27 cellular contexts compared by ENCODE assay signal in the genomic region with DNA sequence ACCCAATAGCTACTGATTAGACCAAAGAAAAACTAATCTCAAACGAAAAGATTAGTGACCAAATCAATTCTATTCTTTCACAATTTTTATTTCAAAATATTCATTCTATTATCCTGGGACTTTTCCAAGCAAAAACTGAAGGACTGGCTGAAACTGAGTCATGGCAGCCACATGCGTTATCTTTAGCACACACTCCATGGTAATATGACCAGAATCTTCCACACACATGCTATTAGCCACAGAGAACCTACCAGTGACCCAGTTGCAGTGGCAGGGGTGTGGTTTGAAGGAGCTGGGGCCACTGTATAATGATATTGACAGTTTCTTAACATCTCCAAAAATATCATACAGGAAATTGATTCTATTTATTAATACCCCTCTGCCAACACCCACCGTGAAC.
"Had no signal": no experiment of that assay in that cellular context is flagged by ENCODE, and none has a peak within 500 bp of the region (broad histone marks: within the 10 kb centered on the region; RNA-seq: fewer than 3 reads in every experiment).

No MANE protein-coding gene starts in this region.

- H3K27me3 ChIP-seq: pancreas, stomach, testis, thyroid gland, transverse colon, upper lobe of left lung, vagina had no signal

- H3K36me3 ChIP-seq: left ventricle myocardium inferior, pancreas, prostate gland, spleen, stomach, thyroid gland, transverse colon, upper lobe of left lung, vagina had no signal

- H3K9me3 ChIP-seq: left ventricle myocardium inferior, mucosa of descending colon, pancreas, prostate gland, spleen, stomach, testis, thyroid gland, transverse colon, upper lobe of left lung, vagina had no signal

- ATAC-seq: mucosa of descending colon; naive thymus-derived CD8-positive, alpha-beta T cell; pancreas; right cardiac atrium; sciatic nerve; stimulated activated effector memory CD8-positive, alpha-beta T cell treated with anti-CD3 and anti-CD28 coated beads, Interleukin-12 subunit alpha, Interleukin-12 subunit beta, amount 100 ng/mL, for 72 hours had no signal

- H3K4me1 Mint-ChIP-seq: memory B cell; naive thymus-derived CD8-positive, alpha-beta T cell; nephron; neural crest cell; stimulated activated effector memory CD8-positive, alpha-beta T cell treated with anti-CD3 and anti-CD28 coated beads, Interleukin-12 subunit alpha, Interleukin-12 subunit beta, amount 100 ng/mL, for 72 hours had no signal

- H3K36me3 Mint-ChIP-seq: memory B cell; naive thymus-derived CD8-positive, alpha-beta T cell; stimulated activated effector memory CD8-positive, alpha-beta T cell treated with anti-CD3 and anti-CD28 coated beads, Interleukin-12 subunit alpha, Interleukin-12 subunit beta, amount 100 ng/mL, for 72 hours had no signal

- DNase-seq: islet precursor cell; left ventricle myocardium inferior; midbrain; mucosa of descending colon; naive thymus-derived CD8-positive, alpha-beta T cell; nucleus accumbens; pancreas; posterior cingulate gyrus; retina; right cardiac atrium; small intestine; spleen; stimulated activated CD4-positive, alpha-beta T cell treated with anti-CD3 and anti-CD28 coated beads, Interleukin-4, amount 100 ng/mL, for 24 hours; stimulated activated naive CD4-positive, alpha-beta T cell; stomach; testis; thyroid gland; transverse colon; upper lobe of left lung had no signal

- H3K4me3 Mint-ChIP-seq: memory B cell; naive thymus-derived CD8-positive, alpha-beta T cell; nephron; neural crest cell; stimulated activated effector memory CD8-positive, alpha-beta T cell treated with anti-CD3 and anti-CD28 coated beads, Interleukin-12 subunit alpha, Interleukin-12 subunit beta, amount 100 ng/mL, for 72 hours had no signal

- H3K4me3 ChIP-seq: left ventricle myocardium inferior, lung, mucosa of descending colon, pancreas, prostate gland, spleen, stomach, testis, thyroid gland, transverse colon, upper lobe of left lung, vagina had no signal

- H3K9me3 Mint-ChIP-seq: nephron; neural crest cell; stimulated activated effector memory CD8-positive, alpha-beta T cell treated with anti-CD3 and anti-CD28 coated beads, Interleukin-12 subunit alpha, Interleukin-12 subunit beta, amount 100 ng/mL, for 72 hours had no signal

- H3K4me1 ChIP-seq: pancreas, prostate gland, spleen, testis, thyroid gland, transverse colon, upper lobe of left lung, vagina had no signal

- H3K27ac ChIP-seq: left ventricle myocardium inferior, pancreas, prostate gland, spleen, stomach, testis, thyroid gland, transverse colon, upper lobe of left lung, vagina had no signal

- H3K27ac Mint-ChIP-seq: memory B cell; naive thymus-derived CD8-positive, alpha-beta T cell; nephron; stimulated activated effector memory CD8-positive, alpha-beta T cell treated with anti-CD3 and anti-CD28 coated beads, Interleukin-12 subunit alpha, Interleukin-12 subunit beta, amount 100 ng/mL, for 72 hours had no signal
